ENCODE assay signal across 21 cellular contexts in genomic region chr2:176171331-176172006, GRCh38. TPM values are rescaled to one million over a fixed set of nuclear protein-coding genes. Genes with fewer than 3 reads are reported as not detected.
DNase-seq lines count a peak whose midpoint lies in the region; ATAC-seq and TF ChIP-seq lines count a peak whose summit lies in the region.
"Had no signal": no experiment of that assay in that cellular context is flagged by ENCODE, and none has a peak within 500 bp of the region (broad histone marks: within the 10 kb centered on the region; RNA-seq: fewer than 3 reads in every experiment).

No MANE protein-coding gene starts in this region.

- H3K4me1 ChIP-seq in left ventricle myocardium inferior = peaks cover 20% of the 10 kb centered on the region
- peaks cover 20% of the 10 kb centered on the region for H3K4me1 ChIP-seq in iPS-18a (ENCODE audit: control insufficient read depth, low read depth, low read length)
- no peaks in the 10 kb centered on the region for H3K4me1 ChIP-seq in ovary (ENCODE audit: insufficient read depth)
- no peaks in the 10 kb centered on the region for H3K4me1 ChIP-seq in uterus

- TF ChIP-seq EP300 in ovary (IDR thresholded peaks at IDR 0.05) = no peak

- WGBS in ovary, 3 donors = 60 to 80% (median 64%) methylated on average over 51 of the region's 51 CpGs

- H3K4me3 ChIP-seq in left ventricle myocardium inferior (peak overlapping the region; percentile 10), iPS-18a (ENCODE audit: low read length) (peak overlapping the region; percentile 37), ovary (peak overlapping the region; percentile 27), uterus (peak overlapping the region; percentile 8 to 31)
- H3K4me3 ChIP-seq: lung, MG63 had no signal

- H3K27ac ChIP-seq in left ventricle myocardium inferior (replicated peaks) = no peak overlapping the region
- no peak overlapping the region for H3K27ac ChIP-seq in iPS-18a (ENCODE audit: low read length)
- H3K27ac ChIP-seq in ovary = peak overlapping the region in 1 of 2 donors; percentile 72
- H3K27ac ChIP-seq in uterus = peak overlapping the region; percentile 75 to 83

- H3K9ac ChIP-seq in iPS-18a (ENCODE audit: low read length) = no peak overlapping the region

- TF ChIP-seq CTCF in left ventricle myocardium inferior (IDR thresholded peaks at IDR 0.05; ENCODE audit: borderline replicate concordance) (no peak), ovary (IDR thresholded peaks at IDR 0.05) (no peak), uterus (IDR thresholded peaks at IDR 0.05) (no peak)

- intact Hi-C loops in left ventricle myocardium inferior (cut with micrococcal nuclease) (no loop called here), left ventricle myocardium superior (cut with micrococcal nuclease) (no loop called here), ovary (cut with DNase I) (no loop called here), uterus (cut with DNase I; ENCODE audit: low total_unique reads) (no loop called here)

- no peaks in the 10 kb centered on the region for H3K9me3 ChIP-seq in left ventricle myocardium inferior (replicated peaks)
- H3K9me3 ChIP-seq in iPS-18a (ENCODE audit: control insufficient read depth, low read depth, low read length) = no peaks in the 10 kb centered on the region
- H3K9me3 ChIP-seq in ovary = no peaks in the 10 kb centered on the region
- H3K9me3 ChIP-seq in uterus = no peaks in the 10 kb centered on the region
- H3K9me3 ChIP-seq: MG63 had no signal

- no peak for ATAC-seq in left ventricle myocardium superior
- no peak for ATAC-seq in HG03571 (IDR thresholded peaks at IDR 0.05; ENCODE audit: unreplicated experiment)
- ATAC-seq: activated CD8-positive, alpha-beta memory T cell treated with anti-CD3 and anti-CD28 coated beads, Interleukin-2, amount 10 ng/mL, durations not matched to agents 7 days and 5 days; naive thymus-derived CD4-positive, alpha-beta T cell had no signal

- DNase-seq in left ventricle myocardium inferior = no peak
- no peak for DNase-seq in left ventricle myocardium superior
- DNase-seq in ovary = peak in 2 of 5 donors; percentile 52 to 61
- no peak for DNase-seq in uterus
- DNase-seq in NCI-H2107 treated with DMSO at 0.1 percent for 48 hours (lab: John Stamatoyannopoulos, UW; ENCODE audit: unreplicated experiment) = no peak
- no peak for DNase-seq in NCI-H510A (lab: John Stamatoyannopoulos, UW)
- DNase-seq: activated CD4-positive, CD25-positive, alpha-beta regulatory T cell; activated CD8-positive, alpha-beta memory T cell treated with anti-CD3 and anti-CD28 coated beads, Interleukin-2, amount 10 ng/mL, durations not matched to agents 7 days and 5 days; CD4-positive, CD25-positive, alpha-beta regulatory T cell; DMS79; effector CD8-positive, alpha-beta T cell; MG63; naive thymus-derived CD4-positive, alpha-beta T cell; NCI-H1930; SIG-M5; stimulated activated naive CD8-positive, alpha-beta T cell treated with anti-CD3 and anti-CD28 coated beads, Interleukin-15, amount 100 ng/mL, for 72 hours; T-helper 2 cell had no signal

- TF ChIP-seq POLR2A in ovary (IDR thresholded peaks at IDR 0.05) = no peak
- no peak for TF ChIP-seq POLR2A in uterus (IDR thresholded peaks at IDR 0.05)

- H3K36me3 ChIP-seq in left ventricle myocardium inferior (no peaks in the 10 kb centered on the region), iPS-18a (ENCODE audit: control insufficient read depth, low read depth, low read length) (no peaks in the 10 kb centered on the region), ovary (no peaks in the 10 kb centered on the region), uterus (no peaks in the 10 kb centered on the region)
- H3K36me3 ChIP-seq: MG63 had no signal

- H3K27me3 ChIP-seq in left ventricle myocardium inferior (ENCODE audit: low read depth) (peaks cover 100% of the 10 kb centered on the region), iPS-18a (ENCODE audit: control insufficient read depth, insufficient read depth, low read length) (peaks cover 100% of the 10 kb centered on the region), ovary (no peaks in the 10 kb centered on the region), uterus (no peaks in the 10 kb centered on the region)
- H3K27me3 ChIP-seq: MG63 had no signal

RNA-seq across cellular contexts. Expression of gene HOXD3, which starts 14.4 kb away (rescaled TPM):
- total RNA-seq in left ventricle myocardium inferior (not detected), left ventricle myocardium superior (0.27 TPM), ovary (10 to 100 TPM; 12.5 to 18.7 (median 16.5) TPM), uterus (10 to 100 TPM; 14.7 to 61.2 (median 22.7) TPM)
- polyA plus RNA-seq in ovary = 10 to 100 TPM in 1 of 2 donors, 1 to 10 TPM in 1; 6.7 to 10.1 TPM
- total RNA-seq: activated CD8-positive, alpha-beta memory T cell treated with anti-CD3 and anti-CD28 coated beads, Interleukin-2, amount 10 ng/mL, durations not matched to agents 7 days and 5 days; CD4-positive, CD25-positive, alpha-beta regulatory T cell; naive thymus-derived CD4-positive, alpha-beta T cell; NCI-H460 had no signal
- polyA plus RNA-seq: CD4-positive, CD25-positive, alpha-beta regulatory T cell; naive thymus-derived CD4-positive, alpha-beta T cell had no signal

RNA-seq across cellular contexts. Expression of gene HOXD1, which starts 17.0 kb away (rescaled TPM):
- total RNA-seq in left ventricle myocardium inferior = not detected
- not detected for total RNA-seq in left ventricle myocardium superior
- 1 to 10 TPM in 1 of 7 donors, under 1 TPM in 6; 0.23 to 5.3 (median 0.52) TPM for total RNA-seq in ovary
- under 1 TPM; 0.58 to 0.76 TPM for polyA plus RNA-seq in ovary
- total RNA-seq in uterus = 1 to 10 TPM in 1 of 4 donors, under 1 TPM in 2, not detected in 1; 0.21 to 2.9 (median 0.52) TPM
- total RNA-seq: activated CD8-positive, alpha-beta memory T cell treated with anti-CD3 and anti-CD28 coated beads, Interleukin-2, amount 10 ng/mL, durations not matched to agents 7 days and 5 days; CD4-positive, CD25-positive, alpha-beta regulatory T cell; naive thymus-derived CD4-positive, alpha-beta T cell; NCI-H460 had no signal
- polyA plus RNA-seq: CD4-positive, CD25-positive, alpha-beta regulatory T cell; naive thymus-derived CD4-positive, alpha-beta T cell had no signal

RNA-seq across cellular contexts. Expression of gene HOXD4, which starts 20.1 kb away (rescaled TPM):
- not detected for total RNA-seq in left ventricle myocardium inferior
- total RNA-seq in left ventricle myocardium superior = 0.22 TPM
- total RNA-seq in ovary = 10 to 100 TPM in 6 of 7 donors, 1 to 10 TPM in 1; 6.2 to 16.5 (median 12.7) TPM
- 10 to 100 TPM in 1 of 2 donors, 1 to 10 TPM in 1; 8.3 to 11.0 TPM for polyA plus RNA-seq in ovary
- total RNA-seq in uterus = 10 to 100 TPM in 2 of 4 donors, 1 to 10 TPM in 2; 6.8 to 41.6 (median 13.0) TPM
- total RNA-seq: activated CD8-positive, alpha-beta memory T cell treated with anti-CD3 and anti-CD28 coated beads, Interleukin-2, amount 10 ng/mL, durations not matched to agents 7 days and 5 days; CD4-positive, CD25-positive, alpha-beta regulatory T cell; naive thymus-derived CD4-positive, alpha-beta T cell; NCI-H460 had no signal
- polyA plus RNA-seq: CD4-positive, CD25-positive, alpha-beta regulatory T cell; naive thymus-derived CD4-positive, alpha-beta T cell had no signal

RNA-seq across cellular contexts. Expression of gene HOXD8, which starts 42.0 kb away (rescaled TPM):
- total RNA-seq in left ventricle myocardium inferior (0.14 TPM), left ventricle myocardium superior (0.92 TPM), ovary (10 to 100 TPM; 29.2 to 46.8 (median 33.1) TPM), uterus (10 to 100 TPM; 25.8 to 75.6 (median 48.0) TPM)
- 10 to 100 TPM; 36.9 to 50.6 TPM for polyA plus RNA-seq in ovary
- total RNA-seq: activated CD8-positive, alpha-beta memory T cell treated with anti-CD3 and anti-CD28 coated beads, Interleukin-2, amount 10 ng/mL, durations not matched to agents 7 days and 5 days; CD4-positive, CD25-positive, alpha-beta regulatory T cell; naive thymus-derived CD4-positive, alpha-beta T cell had no signal
- polyA plus RNA-seq: CD4-positive, CD25-positive, alpha-beta regulatory T cell; naive thymus-derived CD4-positive, alpha-beta T cell had no signal

RNA-seq across cellular contexts. Expression of gene HOXD9, which starts 49.0 kb away (rescaled TPM):
- total RNA-seq in left ventricle myocardium inferior (0.16 TPM), left ventricle myocardium superior (not detected), ovary (10 to 100 TPM in 6 of 7 donors, 1 to 10 TPM in 1; 9.7 to 20.6 (median 12.8) TPM), uterus (10 to 100 TPM in 3 of 4 donors, 1 to 10 TPM in 1; 3.8 to 78.1 (median 46.4) TPM)
- 10 to 100 TPM; 11.7 to 13.0 TPM for polyA plus RNA-seq in ovary
- total RNA-seq: activated CD8-positive, alpha-beta memory T cell treated with anti-CD3 and anti-CD28 coated beads, Interleukin-2, amount 10 ng/mL, durations not matched to agents 7 days and 5 days; CD4-positive, CD25-positive, alpha-beta regulatory T cell; naive thymus-derived CD4-positive, alpha-beta T cell; NCI-H460 had no signal
- polyA plus RNA-seq: CD4-positive, CD25-positive, alpha-beta regulatory T cell; naive thymus-derived CD4-positive, alpha-beta T cell had no signal

Comparison
In these comparisons a context has a peak if more than half of its experiments do, and no peak if none do; other contexts are left out.
1. H3K27ac ChIP-seq: peak in uterus (2 of 2); none in left ventricle myocardium inferior (single experiment) and iPS-18a (single experiment).
2. RNA of gene HOXD3, which starts 14.4 kb away (total RNA-seq): 14.7 to 61.2 TPM in uterus and 12.5 to 18.7 TPM in ovary; 0.27 TPM in left ventricle myocardium superior (single experiment) and not detected in left ventricle myocardium inferior (single experiment); every median in the first group is over 10 times any median in the second.
3. Peak in every context shown above with its lines, with median percentiles within 50 percentile points of each other: H3K4me3 ChIP-seq.